15 cellular contexts compared by ENCODE assay signal in genomic region chr1:169745015-169745861, GRCh38. TPM values are rescaled to one million over a fixed set of nuclear protein-coding genes. Genes with fewer than 3 reads are reported as not detected.
DNase-seq lines count a peak whose midpoint lies in the region; ATAC-seq and TF ChIP-seq lines count a peak whose summit lies in the region.
"Had no signal": no experiment of that assay in that cellular context is flagged by ENCODE, and none has a peak within 500 bp of the region (broad histone marks: within the 10 kb centered on the region; RNA-seq: fewer than 3 reads in every experiment).

No MANE protein-coding gene starts in this region.

- H3K27ac ChIP-seq in left ventricle myocardium inferior (replicated peaks), result peak overlapping the region; percentile 17
- H3K27ac ChIP-seq: epithelial cell of prostate had no signal

- peaks cover 20% of the 10 kb centered on the region for H3K4me1 ChIP-seq in left ventricle myocardium inferior

- no peak for DNase-seq in left ventricle myocardium inferior
- no peak for DNase-seq in Right ventricle myocardium superior
- peak; percentile 80 for DNase-seq in choroid plexus epithelial cell (ENCODE audit: low read depth)
- peak; percentile 17 to 39 for DNase-seq in lung microvascular endothelial cell (ENCODE audit: low read depth in 2 of 2)
- no peak for DNase-seq in HEK293T (ENCODE audit: extremely low spot score)
- no peak for DNase-seq in NCI-H2196 treated with DMSO at 0.1 percent for 48 hours (lab: John Stamatoyannopoulos, UW; ENCODE audit: unreplicated experiment)
- DNase-seq in SHP77 treated with DMSO at 0.1 percent for 48 hours (lab: John Stamatoyannopoulos, UW), result no peak
- DNase-seq in cerebellum (ENCODE audit: low spot score), result no peak
- DNase-seq: activated CD8-positive, alpha-beta memory T cell treated with anti-CD3 and anti-CD28 coated beads, Interleukin-2, amount 10 ng/mL, durations not matched to agents 7 days and 5 days; activated naive CD4-positive, alpha-beta T cell treated with anti-CD3 and anti-CD28 coated beads, Interleukin-2, amount 10 ng/mL, durations not matched to agents 7 days and 5 days; left colon; stimulated activated naive CD4-positive, alpha-beta T cell treated with Interleukin-2 at 50 U/mL for 16 hours had no signal

- TF ChIP-seq CTCF in left ventricle myocardium inferior (IDR thresholded peaks at IDR 0.05; ENCODE audit: borderline replicate concordance) (no peak), choroid plexus epithelial cell (conservative IDR thresholded peaks at IDR 0.05; ENCODE audit: low read depth, low read length) (no peak)

- H3K4me3 ChIP-seq in left ventricle myocardium inferior (no peak overlapping the region), choroid plexus epithelial cell (ENCODE audit: low read depth, low read length) (no peak overlapping the region)

- no peaks in the 10 kb centered on the region for H3K9me3 ChIP-seq in left ventricle myocardium inferior (replicated peaks)

- intact Hi-C loops in left ventricle myocardium inferior (cut with micrococcal nuclease) (no loop called here), Right ventricle myocardium superior (cut with DNase I) (no loop called here)

- no peaks in the 10 kb centered on the region for H3K36me3 ChIP-seq in left ventricle myocardium inferior

- POLR2A ChIA-PET in HEK293T (lab: Yijun Ruan, JAX), result no interaction called here

- no peak for ATAC-seq in Right ventricle myocardium superior (ENCODE audit: poor library complexity)
- ATAC-seq: activated CD8-positive, alpha-beta memory T cell treated with anti-CD3 and anti-CD28 coated beads, Interleukin-2, amount 10 ng/mL, durations not matched to agents 7 days and 5 days; left colon; natural killer cell treated with Interleukin-12 subunit alpha and Interleukin-12 subunit beta and Interleukin-15 and Interleukin-18, amount 100 ng/mL, for 72 hours had no signal

- no peaks in the 10 kb centered on the region for H3K27me3 ChIP-seq in left ventricle myocardium inferior (ENCODE audit: low read depth)

- CTCF ChIA-PET in HEK293T (lab: Yijun Ruan, JAX), result no interaction called here

TF ChIP-seq in HEK293T, 16 proteins besides CTCF, POLR2A, EP300 and RAD21:
- TF ChIP-seq L3MBTL2 (conservative IDR thresholded peaks at IDR 0.05) (no peak), NFRKB (IDR thresholded peaks at IDR 0.05) (no peak), ZNF384 (IDR thresholded peaks at IDR 0.05) (no peak)

RNA-seq across cellular contexts. Expression of gene SELE, which starts 11.4 kb away (rescaled TPM):
- 0.44 TPM for total RNA-seq in left ventricle myocardium inferior
- 0.65 TPM for total RNA-seq in Right ventricle myocardium superior
- total RNA-seq in lung microvascular endothelial cell, result 2.6 and 5.0 TPM in 2 replicates
- total RNA-seq in cerebellum, result 7.3 TPM
- total RNA-seq: activated CD8-positive, alpha-beta memory T cell treated with anti-CD3 and anti-CD28 coated beads, Interleukin-2, amount 10 ng/mL, durations not matched to agents 7 days and 5 days; natural killer cell treated with Interleukin-12 subunit alpha and Interleukin-12 subunit beta and Interleukin-15 and Interleukin-18, amount 100 ng/mL, for 72 hours; SK-MEL-5 had no signal

RNA-seq across cellular contexts. Expression of gene SELL, which starts 33.8 kb away (rescaled TPM):
- total RNA-seq in left ventricle myocardium inferior, result 1.2 TPM
- total RNA-seq in Right ventricle myocardium superior, result 0.89 TPM
- total RNA-seq in lung microvascular endothelial cell, result under 0.01 and 0.22 TPM in 2 replicates
- total RNA-seq in cerebellum, result 1.3 TPM
- total RNA-seq: SK-MEL-5 had no signal

RNA-seq across cellular contexts. Expression of gene METTL18, which starts 49.5 kb away (rescaled TPM):
- total RNA-seq in left ventricle myocardium inferior (5.9 TPM), Right ventricle myocardium superior (5.4 TPM), lung microvascular endothelial cell (5.0 and 6.2 TPM in 2 replicates), cerebellum (6.4 TPM)

Comparison
In these comparisons a context has a peak if more than half of its experiments do, and no peak if none do; other contexts are left out.
1. DNase-seq: peak in choroid plexus epithelial cell (single experiment) and lung microvascular endothelial cell (2 of 2); none in left ventricle myocardium inferior (single experiment), Right ventricle myocardium superior (single experiment), HEK293T (single experiment), NCI-H2196 treated with DMSO at 0.1 percent for 48 hours (single experiment), SHP77 treated with DMSO at 0.1 percent for 48 hours (single experiment) and cerebellum (single experiment).